ENCODE assay signal across 11 cellular contexts in the genomic region with DNA sequence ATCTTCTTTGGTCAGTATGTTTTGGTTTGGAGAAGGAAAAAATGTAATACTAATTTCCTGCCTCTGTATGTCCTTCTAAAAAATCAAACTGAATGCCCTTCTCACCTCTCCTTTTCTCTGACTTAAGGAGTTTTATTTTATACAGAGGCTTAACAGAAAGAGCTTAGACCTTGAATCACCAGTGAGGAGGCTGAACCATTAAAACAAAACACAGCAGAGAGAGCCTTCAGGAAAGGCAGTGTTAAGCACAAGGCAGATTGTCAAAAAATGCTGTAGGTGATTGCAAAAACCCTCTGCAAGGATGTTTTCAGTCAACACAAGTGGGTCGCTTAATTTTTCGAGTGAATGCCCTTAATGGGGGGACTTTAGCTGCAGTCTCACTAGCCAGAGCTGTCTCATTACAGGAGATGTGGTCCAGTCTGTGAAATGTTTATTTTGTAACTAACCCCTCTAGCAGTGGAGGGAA.
DNase-seq lines count a peak whose midpoint lies in the region; ATAC-seq, FAIRE-seq and TF ChIP-seq lines count a peak whose summit lies in the region.
"Had no signal": no experiment of that assay in that cellular context is flagged by ENCODE, and none has a peak within 500 bp of the region (broad histone marks: within the 10 kb centered on the region; RNA-seq: fewer than 3 reads in every experiment).

No MANE protein-coding gene starts in this region.

- H3K36me3 Mint-ChIP-seq in dendritic cell treated with granulocyte-macrophage colony-stimulating factor and Interleukin-4, amounts not matched to agents 40 ng/mL and 50 ng/mL, for 4 days (ENCODE audit: low read depth), result no peaks in the 10 kb centered on the region
- no peaks in the 10 kb centered on the region for H3K36me3 Mint-ChIP-seq in Caco-2 (ENCODE audit: insufficient read depth, unreplicated experiment)

- H3K4me1 ChIP-seq in parathyroid adenoma (peaks cover 29% of the 10 kb centered on the region), right cardiac atrium (ENCODE audit: control insufficient read depth, insufficient read depth, low read length) (peaks cover 2% of the 10 kb centered on the region), Caco-2 (peaks cover 36% of the 10 kb centered on the region)

- H3K4me3 ChIP-seq in parathyroid adenoma (ENCODE audit: low read depth, low read length), result no peak overlapping the region
- H3K4me3 ChIP-seq in right cardiac atrium (ENCODE audit: low read length), result no peak overlapping the region
- no peak overlapping the region for H3K4me3 ChIP-seq in Caco-2 (ENCODE audit: low read depth, low read length)
- H3K4me3 ChIP-seq: SJCRH30 had no signal

- H3K36me3 ChIP-seq in parathyroid adenoma (ENCODE audit: control insufficient read depth, insufficient read depth, low read length) (no peaks in the 10 kb centered on the region), Caco-2 (ENCODE audit: control insufficient read depth, insufficient read depth, low read length) (no peaks in the 10 kb centered on the region)
- H3K36me3 ChIP-seq: SJCRH30 had no signal

- POLR2A ChIA-PET in Caco-2 (lab: Charles Lee), result no interaction called here

- H3K27me3 ChIP-seq in parathyroid adenoma (ENCODE audit: control insufficient read depth, insufficient read depth, low read length) (no peaks in the 10 kb centered on the region), right cardiac atrium (ENCODE audit: control insufficient read depth, insufficient read depth) (no peaks in the 10 kb centered on the region), Caco-2 (replicated peaks; ENCODE audit: control insufficient read depth, insufficient read depth, low read length) (no peaks in the 10 kb centered on the region)
- H3K27me3 ChIP-seq: SJCRH30 had no signal

- peak; percentile 11 for DNase-seq in ELF-1 (ENCODE audit: low read depth, low spot score)
- peak; percentile 77 for DNase-seq in NCI-H146 (lab: John Stamatoyannopoulos, UW)
- no peak for DNase-seq in right cardiac atrium
- no peak for DNase-seq in head of caudate nucleus
- DNase-seq in HTR-8/SVneo (ENCODE audit: insufficient read length, low spot score), result no peak
- no peak for DNase-seq in Caco-2
- DNase-seq: activated CD8-positive, alpha-beta T cell treated with anti-CD3 and anti-CD28 coated beads for 36 hours; naive thymus-derived CD8-positive, alpha-beta T cell had no signal

- H3K9ac ChIP-seq in parathyroid adenoma, result no peak overlapping the region

- H3K4me2 ChIP-seq in parathyroid adenoma (ENCODE audit: low read length), result peak overlapping the region; percentile 1

- no peaks in the 10 kb centered on the region for H3K4me1 Mint-ChIP-seq in dendritic cell treated with granulocyte-macrophage colony-stimulating factor and Interleukin-4, amounts not matched to agents 40 ng/mL and 50 ng/mL, for 4 days (ENCODE audit: low read depth)
- H3K4me1 Mint-ChIP-seq in Caco-2 (ENCODE audit: low read depth, unreplicated experiment), result peaks cover 22% of the 10 kb centered on the region
- H3K4me1 Mint-ChIP-seq: naive thymus-derived CD8-positive, alpha-beta T cell had no signal

- H3K27me3 Mint-ChIP-seq in dendritic cell treated with granulocyte-macrophage colony-stimulating factor and Interleukin-4, amounts not matched to agents 40 ng/mL and 50 ng/mL, for 4 days, result no peaks in the 10 kb centered on the region
- no peaks in the 10 kb centered on the region for H3K27me3 Mint-ChIP-seq in Caco-2 (ENCODE audit: insufficient read depth, unreplicated experiment)

- H3K9me3 ChIP-seq in parathyroid adenoma (ENCODE audit: control insufficient read depth, low read length) (no peaks in the 10 kb centered on the region), right cardiac atrium (ENCODE audit: control insufficient read depth, low read length) (no peaks in the 10 kb centered on the region), Caco-2 (no peaks in the 10 kb centered on the region)
- H3K9me3 ChIP-seq: SJCRH30 had no signal

- H2AFZ ChIP-seq in parathyroid adenoma, result peak overlapping the region; percentile 57

- no peak for ATAC-seq in right cardiac atrium
- ATAC-seq: activated CD8-positive, alpha-beta T cell treated with anti-CD3 and anti-CD28 coated beads for 36 hours; naive thymus-derived CD8-positive, alpha-beta T cell had no signal

- no peak overlapping the region for H3K4me3 Mint-ChIP-seq in dendritic cell treated with granulocyte-macrophage colony-stimulating factor and Interleukin-4, amounts not matched to agents 40 ng/mL and 50 ng/mL, for 4 days
- H3K4me3 Mint-ChIP-seq in Caco-2 (ENCODE audit: unreplicated experiment), result no peak overlapping the region
- H3K4me3 Mint-ChIP-seq: activated CD8-positive, alpha-beta T cell treated with anti-CD3 and anti-CD28 coated beads for 36 hours; naive thymus-derived CD8-positive, alpha-beta T cell had no signal

- BruUV-seq in Caco-2 (replicated peaks; lab: Mats Ljungman, UMichigan), result no TSS peak

- H3K79me2 ChIP-seq in parathyroid adenoma, result no peaks in the 10 kb centered on the region

- TF ChIP-seq CTCF in parathyroid adenoma (IDR thresholded peaks at IDR 0.05) (no peak), Caco-2 (IDR thresholded peaks at IDR 0.05; ENCODE audit: insufficient read depth in 1 of 2, low read depth in 1 of 2, low read length in 1 of 2, severe bottlenecking in 1 of 2, unreplicated experiment in 1 of 2) (no peak)

- CTCF ChIA-PET in Caco-2 (lab: Charles Lee), result no interaction called here

- peaks cover 12% of the 10 kb centered on the region for H3K9me3 Mint-ChIP-seq in dendritic cell treated with granulocyte-macrophage colony-stimulating factor and Interleukin-4, amounts not matched to agents 40 ng/mL and 50 ng/mL, for 4 days
- H3K9me3 Mint-ChIP-seq in Caco-2 (ENCODE audit: unreplicated experiment), result no peaks in the 10 kb centered on the region
- H3K9me3 Mint-ChIP-seq: activated CD8-positive, alpha-beta T cell treated with anti-CD3 and anti-CD28 coated beads for 36 hours had no signal

- 48% methylated on average over 2 of the region's 2 CpGs for WGBS in right cardiac atrium

- no peak for FAIRE-seq in HTR-8/SVneo (lab: Jason Lieb, UNC)

- H3K27ac Mint-ChIP-seq in dendritic cell treated with granulocyte-macrophage colony-stimulating factor and Interleukin-4, amounts not matched to agents 40 ng/mL and 50 ng/mL, for 4 days, result peak overlapping the region; percentile 41
- H3K27ac Mint-ChIP-seq in Caco-2 (ENCODE audit: unreplicated experiment), result no peak overlapping the region
- H3K27ac Mint-ChIP-seq: activated CD8-positive, alpha-beta T cell treated with anti-CD3 and anti-CD28 coated beads for 36 hours; naive thymus-derived CD8-positive, alpha-beta T cell had no signal

- intact Hi-C loops in dendritic cell treated with granulocyte-macrophage colony-stimulating factor and Interleukin-4, amounts not matched to agents 40 ng/mL and 50 ng/mL, for 4 days (cut with micrococcal nuclease), result no loop called here
- intact Hi-C loops in right cardiac atrium (cut with DNase I) (no loop called here), head of caudate nucleus (cut with DNase I) (no loop called here), Caco-2 (cut with micrococcal nuclease; ENCODE audit: unreplicated experiment) (no loop called here)

- peak overlapping the region; percentile 74 for H3K27ac ChIP-seq in parathyroid adenoma
- no peak overlapping the region for H3K27ac ChIP-seq in right cardiac atrium (ENCODE audit: low read length)
- H3K27ac ChIP-seq: SJCRH30 had no signal

Comparison
In these comparisons a context has a peak if more than half of its experiments do, and no peak if none do; other contexts are left out.
1. DNase-seq: peak in ELF-1 (single experiment) and NCI-H146 (single experiment); none in right cardiac atrium (0 of 3), head of caudate nucleus (0 of 42), HTR-8/SVneo (single experiment) and Caco-2 (0 of 2).